ENCODE assay signal across 12 cellular contexts in genomic region chr14:77186911-77187648, GRCh38. TPM values are rescaled to one million over a fixed set of nuclear protein-coding genes. Genes with fewer than 3 reads are reported as not detected.
DNase-seq lines count a peak whose midpoint lies in the region; ATAC-seq and TF ChIP-seq lines count a peak whose summit lies in the region.
"Had no signal": no experiment of that assay in that cellular context is flagged by ENCODE, and none has a peak within 500 bp of the region (broad histone marks: within the 10 kb centered on the region; RNA-seq: fewer than 3 reads in every experiment).

No MANE protein-coding gene starts in this region.

- TF ChIP-seq CTCF in astrocyte of the spinal cord (IDR thresholded peaks at IDR 0.05; ENCODE audit: low read depth, low read length) (no peak), mucosa of descending colon (IDR thresholded peaks at IDR 0.05) (no peak)
- no peak for TF ChIP-seq CTCF in CD4-positive, alpha-beta T cell (IDR thresholded peaks at IDR 0.05)

- peaks cover 36% of the 10 kb centered on the region for H3K27me3 Mint-ChIP-seq in activated naive CD8-positive, alpha-beta T cell treated with anti-CD3 and anti-CD28 coated beads for 36 hours
- H3K27me3 Mint-ChIP-seq in CD4-positive, alpha-beta T cell = peaks cover 52% of the 10 kb centered on the region

- no peak overlapping the region for H3K27ac Mint-ChIP-seq in activated naive CD8-positive, alpha-beta T cell treated with anti-CD3 and anti-CD28 coated beads for 36 hours
- no peak overlapping the region for H3K27ac Mint-ChIP-seq in CD4-positive, alpha-beta T cell

- peaks cover 14% of the 10 kb centered on the region for H3K27me3 ChIP-seq in CD4-positive, alpha-beta T cell (ENCODE audit: control insufficient read depth, insufficient read depth, low read length)

- in situ Hi-C loops in astrocyte of the spinal cord (cut with HindIII; ENCODE audit: low sequenced_read_pairs) = no loop called here

- CTCF ChIA-PET in CD4-positive, alpha-beta T cell (lab: Charles Lee) = no interaction called here

- H3K36me3 Mint-ChIP-seq in activated naive CD8-positive, alpha-beta T cell treated with anti-CD3 and anti-CD28 coated beads for 36 hours = no peaks in the 10 kb centered on the region
- no peaks in the 10 kb centered on the region for H3K36me3 Mint-ChIP-seq in CD4-positive, alpha-beta T cell (ENCODE audit: low read depth)

- H3K9me3 Mint-ChIP-seq in activated naive CD8-positive, alpha-beta T cell treated with anti-CD3 and anti-CD28 coated beads for 36 hours = no peaks in the 10 kb centered on the region
- no peaks in the 10 kb centered on the region for H3K9me3 Mint-ChIP-seq in CD4-positive, alpha-beta T cell

- H3K9me3 ChIP-seq in mucosa of descending colon = no peaks in the 10 kb centered on the region
- H3K9me3 ChIP-seq in CD4-positive, alpha-beta T cell (ENCODE audit: control insufficient read depth, low read length) = no peaks in the 10 kb centered on the region

- peak; percentile 36 for ATAC-seq in mucosa of descending colon
- no peak for ATAC-seq in CD4-positive, alpha-beta T cell (ENCODE audit: poor library complexity)
- no peak for ATAC-seq in GM21367 (IDR thresholded peaks at IDR 0.05; ENCODE audit: unreplicated experiment)

- POLR2A ChIA-PET in CD4-positive, alpha-beta T cell (lab: Charles Lee) = no interaction called here

- DNase-seq in DMS53 treated with DMSO at 0.1 percent for 48 hours (lab: John Stamatoyannopoulos, UW; ENCODE audit: unreplicated experiment) = peak; percentile 87
- DNase-seq in NCI-H2029 (lab: John Stamatoyannopoulos, UW) = peak; percentile 58
- peak; percentile 43 for DNase-seq in astrocyte of the spinal cord (ENCODE audit: low read depth, low spot score)
- DNase-seq in mucosa of descending colon = no peak
- DNase-seq in activated naive CD8-positive, alpha-beta T cell treated with anti-CD3 and anti-CD28 coated beads for 36 hours = no peak
- DNase-seq in putamen (ENCODE audit: low spot score) = no peak
- DNase-seq in CD4-positive, alpha-beta T cell = no peak
- DNase-seq: activated CD4-positive, alpha-beta T cell treated with anti-CD3 and anti-CD28 coated beads for 4 hours; DND-41; NCI-H774 had no signal

- no peaks in the 10 kb centered on the region for H3K36me3 ChIP-seq in mucosa of descending colon (ENCODE audit: low read depth)

- H3K4me1 ChIP-seq in mucosa of descending colon (ENCODE audit: low read depth) = peaks cover 40% of the 10 kb centered on the region

- H3K4me3 Mint-ChIP-seq in activated naive CD8-positive, alpha-beta T cell treated with anti-CD3 and anti-CD28 coated beads for 36 hours = no peak overlapping the region
- no peak overlapping the region for H3K4me3 Mint-ChIP-seq in CD4-positive, alpha-beta T cell

- H3K27ac ChIP-seq in CD4-positive, alpha-beta T cell (ENCODE audit: low read depth, low read length) = no peak overlapping the region

- H3K4me3 ChIP-seq in astrocyte of the spinal cord (ENCODE audit: low read depth, low read length) = no peak overlapping the region
- H3K4me3 ChIP-seq in mucosa of descending colon = no peak overlapping the region

- peaks cover 4% of the 10 kb centered on the region for H3K4me1 Mint-ChIP-seq in activated naive CD8-positive, alpha-beta T cell treated with anti-CD3 and anti-CD28 coated beads for 36 hours
- H3K4me1 Mint-ChIP-seq in CD4-positive, alpha-beta T cell (ENCODE audit: low read depth) = peaks cover 9% of the 10 kb centered on the region

- intact Hi-C loops in mucosa of descending colon (cut with DNase I, micrococcal nuclease) = no loop called here
- intact Hi-C loops in CD4-positive, alpha-beta T cell (cut with DNase I, micrococcal nuclease) = no loop called here

RNA-seq across cellular contexts. Expression of gene TMEM63C, which starts 5.5 kb away (rescaled TPM):
- 10 to 100 TPM; 21.2 to 40.8 (median 34.9) TPM for total RNA-seq in mucosa of descending colon
- total RNA-seq in activated naive CD8-positive, alpha-beta T cell treated with anti-CD3 and anti-CD28 coated beads for 36 hours = 1 to 10 TPM in 1 of 2 experiments, under 1 TPM in 1; 0.89 to 1.2 TPM
- total RNA-seq in CD4-positive, alpha-beta T cell = under 1 TPM; 0.58 to 0.89 TPM

RNA-seq across cellular contexts. Expression of gene ZDHHC22, which starts 45.5 kb away (rescaled TPM):
- total RNA-seq in mucosa of descending colon = 1 to 10 TPM in 1 of 3 donors, not detected in 2; 1.7 TPM
- not detected for total RNA-seq in activated naive CD8-positive, alpha-beta T cell treated with anti-CD3 and anti-CD28 coated beads for 36 hours
- not detected for total RNA-seq in CD4-positive, alpha-beta T cell
- total RNA-seq: osteoblast had no signal

Comparison
In these comparisons a context has a peak if more than half of its experiments do, and no peak if none do; other contexts are left out.
1. DNase-seq: peak in DMS53 treated with DMSO at 0.1 percent for 48 hours (single experiment), NCI-H2029 (single experiment) and astrocyte of the spinal cord (single experiment); none in mucosa of descending colon (0 of 3), activated naive CD8-positive, alpha-beta T cell treated with anti-CD3 and anti-CD28 coated beads for 36 hours (single experiment), putamen (single experiment) and CD4-positive, alpha-beta T cell (0 of 10).
2. RNA of gene TMEM63C, which starts 5.5 kb away (total RNA-seq): 21.2 to 40.8 TPM in mucosa of descending colon; 0.89 to 1.2 TPM in activated naive CD8-positive, alpha-beta T cell treated with anti-CD3 and anti-CD28 coated beads for 36 hours and 0.58 to 0.89 TPM in CD4-positive, alpha-beta T cell; every median in the first group is over 10 times any median in the second.